Comparison of ENCODE assay signal across 10 cellular contexts in the genomic region with DNA sequence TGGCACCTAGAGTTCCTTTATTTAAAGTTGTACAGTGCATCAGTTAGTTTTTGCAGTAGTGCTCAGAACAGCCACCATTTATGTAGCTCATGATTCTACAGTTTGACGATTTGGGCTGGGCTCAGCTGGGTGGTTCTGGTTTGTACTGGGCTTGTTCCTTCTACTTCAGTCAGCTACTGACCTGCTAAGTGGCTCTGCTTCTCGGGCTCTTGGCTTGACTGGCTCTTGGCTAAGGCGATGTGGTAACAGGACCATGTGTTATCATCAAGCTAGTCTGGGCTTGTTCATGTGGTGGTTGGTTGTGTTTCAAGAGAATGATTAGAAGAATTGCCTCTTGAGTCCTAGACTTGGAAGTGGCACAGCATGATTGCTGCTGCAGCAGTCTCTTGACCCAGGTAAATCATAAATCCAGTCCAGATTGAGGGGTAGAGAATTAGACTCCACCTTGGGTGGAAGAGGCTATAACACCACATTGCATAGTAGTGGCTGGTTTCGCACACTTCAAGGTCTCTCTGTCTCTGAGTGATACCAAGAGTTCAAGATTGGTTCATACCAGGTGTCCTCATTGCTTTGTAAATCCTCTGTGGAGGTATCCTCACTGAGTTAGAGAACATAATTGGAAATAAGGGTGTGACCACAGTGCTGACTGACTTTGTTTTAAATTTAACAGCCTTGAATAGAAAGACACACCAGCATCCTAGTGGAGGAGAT.
DNase-seq lines count a peak whose midpoint lies in the region; ATAC-seq and TF ChIP-seq lines count a peak whose summit lies in the region.
"Had no signal": no experiment of that assay in that cellular context is flagged by ENCODE, and none has a peak within 500 bp of the region (broad histone marks: within the 10 kb centered on the region; RNA-seq: fewer than 3 reads in every experiment).

No MANE protein-coding gene starts in this region.

- H2BK15ac ChIP-seq in IMR-90 (ENCODE audit: low read depth, low read length) = no peak overlapping the region

- POLR2A ChIA-PET in IMR-90 (lab: Charles Lee; ENCODE audit: unreplicated experiment) = no interaction called here

- peaks cover 25% of the 10 kb centered on the region for H3K4me1 ChIP-seq in GM23338 (ENCODE audit: insufficient read depth)
- H3K4me1 ChIP-seq in IMR-90 (ENCODE audit: control insufficient read depth, insufficient read depth, low read length) = 0 out of 2 replicates have a peak, but pooled peaks cover 2% of the 10 kb centered on the region
- peaks cover under 1% of the 10 kb centered on the region for H3K4me1 ChIP-seq in smooth muscle cell (ENCODE audit: low read depth)

- H4K8ac ChIP-seq in IMR-90 (ENCODE audit: low read depth in 2 of 2, low read length in 2 of 2) = no peak overlapping the region

- H3K9me3 Mint-ChIP-seq in activated T-cell treated with anti-CD3 and anti-CD28 coated beads, Interleukin-2, amount 50 U/mL, for 72 hours = peaks cover 0 to 5% of the 10 kb centered on the region in 2 donors
- no peaks in the 10 kb centered on the region for H3K9me3 Mint-ChIP-seq in GM23338
- peaks cover 21% of the 10 kb centered on the region for H3K9me3 Mint-ChIP-seq in nephron progenitor cell

- no peak overlapping the region for H3K4me3 Mint-ChIP-seq in activated T-cell treated with anti-CD3 and anti-CD28 coated beads, Interleukin-2, amount 50 U/mL, for 72 hours
- H3K4me3 Mint-ChIP-seq in GM23338 (no peak overlapping the region), nephron progenitor cell (no peak overlapping the region)

- H2BK5ac ChIP-seq in IMR-90 (ENCODE audit: low read depth, low read length, poor library complexity, severe bottlenecking) = no peak overlapping the region

- no peak overlapping the region for H3K18ac ChIP-seq in IMR-90 (ENCODE audit: low read depth, low read length)

- peaks cover 51% of the 10 kb centered on the region for H3K4me1 Mint-ChIP-seq in activated T-cell treated with anti-CD3 and anti-CD28 coated beads, Interleukin-2, amount 50 U/mL, for 72 hours (ENCODE audit: low read depth)
- H3K4me1 Mint-ChIP-seq in GM23338 (peaks cover 29% of the 10 kb centered on the region), nephron progenitor cell (peaks cover 15% of the 10 kb centered on the region)

- H3K79me2 ChIP-seq in GM23338 (replicated peaks; ENCODE audit: insufficient read depth) = peaks cover 92% of the 10 kb centered on the region
- H3K79me2 ChIP-seq in smooth muscle cell (ENCODE audit: low read depth) = peaks cover 100% of the 10 kb centered on the region

- peak overlapping the region; percentile 6 for H3K27ac Mint-ChIP-seq in activated T-cell treated with anti-CD3 and anti-CD28 coated beads, Interleukin-2, amount 50 U/mL, for 72 hours
- H3K27ac Mint-ChIP-seq in GM23338 (no peak overlapping the region; the same call in 1 of the 2 replicates), nephron progenitor cell (peak overlapping the region; percentile 28)

- H3K27ac ChIP-seq in GM23338 (ENCODE audit: low read depth) (no peak overlapping the region), IMR-90 (ENCODE audit: insufficient read depth, low read length) (no peak overlapping the region), smooth muscle cell (ENCODE audit: low read depth) (no peak overlapping the region)

- no peaks in the 10 kb centered on the region for H3K9me2 ChIP-seq in GM23338 (ENCODE audit: insufficient read depth)

- H4K5ac ChIP-seq in IMR-90 (ENCODE audit: low read depth, low read length) = peak overlapping the region; percentile 44; the same call in 1 of the 2 replicates

- H3K56ac ChIP-seq in IMR-90 (ENCODE audit: extremely low read depth, insufficient read depth, low read length) = no peak overlapping the region

- TF ChIP-seq POLR2A in IMR-90 (IDR thresholded peaks at IDR 0.05; ENCODE audit: low read depth, low read length) = no peak

- H3K4ac ChIP-seq in IMR-90 (ENCODE audit: low read depth, low read length) = no peak overlapping the region

- TF ChIP-seq CTCF in GM23338 (conservative IDR thresholded peaks at IDR 0.05; ENCODE audit: low read depth in 2 of 2) (no peak), IMR-90 (conservative IDR thresholded peaks at IDR 0.05; ENCODE audit: low read depth, low read length) (no peak), nephron progenitor cell (IDR thresholded peaks at IDR 0.05) (no peak), smooth muscle cell (IDR thresholded peaks at IDR 0.05; ENCODE audit: borderline replicate concordance, insufficient read depth, poor library complexity, severe bottlenecking) (no peak)

- H3K4me2 ChIP-seq in GM23338 = no peak overlapping the region
- no peak overlapping the region for H3K4me2 ChIP-seq in IMR-90 (ENCODE audit: low read depth, low read length)
- H3K4me2 ChIP-seq in smooth muscle cell = no peak overlapping the region

- no peak for TF ChIP-seq RAD21 in IMR-90 (IDR thresholded peaks at IDR 0.05; ENCODE audit: low read length)

- no TSS peak for BruUV-seq in IMR-90 (replicated peaks; lab: Mats Ljungman, UMichigan)

- H3K9me1 ChIP-seq in IMR-90 (ENCODE audit: insufficient read depth, low read length) = peaks cover 2% of the 10 kb centered on the region; the same call in 1 of the 2 replicates

- H2AK5ac ChIP-seq in IMR-90 (ENCODE audit: low read depth, low read length) = no peak overlapping the region

- H4K20me1 ChIP-seq in GM23338 (replicated peaks; ENCODE audit: insufficient read depth) (no peaks in the 10 kb centered on the region; the same call in 1 of the 2 replicates), IMR-90 (ENCODE audit: insufficient read depth, low read length) (no peaks in the 10 kb centered on the region), smooth muscle cell (ENCODE audit: low read depth) (peaks cover 77% of the 10 kb centered on the region)

- no peak overlapping the region for H2AK9ac ChIP-seq in IMR-90 (replicated peaks; ENCODE audit: low read depth, low read length, poor library complexity)

- no peak overlapping the region for H2BK20ac ChIP-seq in IMR-90 (ENCODE audit: low read depth, low read length)

- no peaks in the 10 kb centered on the region for H3K27me3 Mint-ChIP-seq in activated T-cell treated with anti-CD3 and anti-CD28 coated beads, Interleukin-2, amount 50 U/mL, for 72 hours (ENCODE audit: low read depth)
- H3K27me3 Mint-ChIP-seq in GM23338 (ENCODE audit: insufficient read depth, low read depth, poor library complexity) (no peaks in the 10 kb centered on the region), nephron progenitor cell (ENCODE audit: low read depth, poor library complexity) (peaks cover 4% of the 10 kb centered on the region)

- no peak for DNase-seq in activated T-cell treated with anti-CD3 and anti-CD28 coated beads, Interleukin-2, amount 50 U/mL, for 72 hours
- DNase-seq in activated T-cell treated with anti-CD3 and anti-CD28 coated beads, Interleukin-2, amount 50 U/mL, for 48 hours = no peak
- DNase-seq in GM23338 (ENCODE audit: low spot score) (no peak), IMR-90 (no peak), nephron progenitor cell (no peak), KG1 (lab: John Stamatoyannopoulos, UW) (no peak), T-helper 9 cell (no peak), smooth muscle cell (lab: John Stamatoyannopoulos, UW; ENCODE audit: unreplicated experiment) (no peak)
- DNase-seq: NCI-H1436 treated with DMSO at 0.1 percent for 48 hours; stimulated activated CD4-positive, alpha-beta T cell treated with anti-CD3 and anti-CD28 coated beads, Interleukin-1b, Interleukin-23, amount 100 ng/mL, for 48 hours had no signal

- in situ Hi-C loops in IMR-90 (cut with MboI; ENCODE audit: low sequenced_read_pairs) = loop anchor here (25.0 kb wide), 1 partner anchor 1693 kb away; no protein-coding TSS in a partner anchor

- WGBS in IMR-90 (ENCODE audit: extremely low coverage in 2 of 2, insufficient read length in 1 of 2), 2 experiments = 100% methylated on average over 2 of the region's 4 CpGs; no CpG with 5 or more reads in 1 of the 2 experiments
- WGBS in smooth muscle cell (ENCODE audit: low lambda C conversion rate) = 89% methylated on average over 4 of the region's 4 CpGs

- peaks cover 27 to 55% of the 10 kb centered on the region in 2 experiments for H3K79me1 ChIP-seq in IMR-90 (ENCODE audit: low read depth in 1 of 2, low read length in 2 of 2)

- dilution Hi-C loops in IMR-90 (cut with HindIII; ENCODE audit: low sequenced_read_pairs, unreplicated experiment) = no loop called here

- H3K4me3 ChIP-seq in GM23338 = no peak overlapping the region
- H3K4me3 ChIP-seq in IMR-90 (ENCODE audit: insufficient read depth, low read depth, low read length) = no peak overlapping the region
- H3K4me3 ChIP-seq in smooth muscle cell = no peak overlapping the region

- H2AFZ ChIP-seq in GM23338 (no peak overlapping the region), IMR-90 (replicated peaks; ENCODE audit: low read length, poor library complexity) (no peak overlapping the region), smooth muscle cell (ENCODE audit: low read depth) (no peak overlapping the region)

- no peak overlapping the region for H3K23ac ChIP-seq in IMR-90 (ENCODE audit: low read depth, low read length)

- no peak overlapping the region for H3K14ac ChIP-seq in IMR-90 (replicated peaks; ENCODE audit: low read depth, low read length)

- peak; percentile 58 to 61 for ATAC-seq in activated T-cell treated with anti-CD3 and anti-CD28 coated beads, Interleukin-2, amount 50 U/mL, for 72 hours (replicated peaks in 1 of 2)
- ATAC-seq in GM23338 (no peak), IMR-90 (ENCODE audit: low read depth) (no peak)

- intact Hi-C loops in IMR-90 (cut with micrococcal nuclease) = loop anchor here (10.0 kb wide), 1 partner anchor 1705 kb away; no protein-coding TSS in a partner anchor

- H3K27me3 ChIP-seq in GM23338 (ENCODE audit: insufficient read depth) = no peaks in the 10 kb centered on the region
- no peaks in the 10 kb centered on the region for H3K27me3 ChIP-seq in IMR-90 (ENCODE audit: control insufficient read depth, insufficient read depth, low read length)
- no peaks in the 10 kb centered on the region for H3K27me3 ChIP-seq in smooth muscle cell (ENCODE audit: low read depth)

- no peak overlapping the region for H4K91ac ChIP-seq in IMR-90 (ENCODE audit: insufficient read depth, low read depth, low read length)

- no peaks in the 10 kb centered on the region for H3K36me3 ChIP-seq in GM23338 (ENCODE audit: insufficient read depth)
- no peaks in the 10 kb centered on the region for H3K36me3 ChIP-seq in IMR-90 (ENCODE audit: control insufficient read depth, insufficient read depth, low read length)
- H3K36me3 ChIP-seq in smooth muscle cell (ENCODE audit: low read depth) = no peaks in the 10 kb centered on the region

- no peaks in the 10 kb centered on the region for H3F3A ChIP-seq in GM23338 (replicated peaks; ENCODE audit: low read depth)
- H3F3A ChIP-seq in smooth muscle cell (ENCODE audit: low read depth) = peaks cover under 1% of the 10 kb centered on the region

- H3K9ac ChIP-seq in IMR-90 (ENCODE audit: low read depth, low read length) (no peak overlapping the region), smooth muscle cell (ENCODE audit: low read depth) (no peak overlapping the region)

- CTCF ChIA-PET in IMR-90 (lab: Yijun Ruan, JAX) = no interaction called here

- peaks cover 6% of the 10 kb centered on the region for H3K9me3 ChIP-seq in IMR-90 (ENCODE audit: control insufficient read depth, insufficient read depth, low read length)
- H3K9me3 ChIP-seq in smooth muscle cell (replicated peaks; ENCODE audit: low read depth) = no peaks in the 10 kb centered on the region

- no peak overlapping the region for H2BK120ac ChIP-seq in IMR-90 (ENCODE audit: low read depth, low read length)

- H3K36me3 Mint-ChIP-seq in activated T-cell treated with anti-CD3 and anti-CD28 coated beads, Interleukin-2, amount 50 U/mL, for 72 hours (ENCODE audit: insufficient read depth in 2 of 2) = peaks cover 7 to 10% of the 10 kb centered on the region in 2 donors
- H3K36me3 Mint-ChIP-seq in GM23338 (ENCODE audit: low read depth) (peaks cover 4% of the 10 kb centered on the region; the same call in 1 of the 3 replicates), nephron progenitor cell (ENCODE audit: low read depth) (peaks cover 37% of the 10 kb centered on the region)

Comparison
In these comparisons a context has a peak if more than half of its experiments do, and no peak if none do; other contexts are left out.
1. ATAC-seq: peak in activated T-cell treated with anti-CD3 and anti-CD28 coated beads, Interleukin-2, amount 50 U/mL, for 72 hours (2 of 2); none in GM23338 (single experiment) and IMR-90 (single experiment).